ENCODE assay signal across 32 cellular contexts in genomic region chr20:63385819-63386218, GRCh38. TPM values are rescaled to one million over a fixed set of nuclear protein-coding genes. Genes with fewer than 3 reads are reported as not detected.
"Had no signal": no experiment of that assay in that cellular context is flagged by ENCODE, and none has a peak within 500 bp of the region (broad histone marks: within the 10 kb centered on the region; RNA-seq: fewer than 3 reads in every experiment).

No MANE protein-coding gene starts in this region.

- ATAC-seq: naive thymus-derived CD4-positive, alpha-beta T cell; natural killer cell; psoas muscle; right cardiac atrium; sciatic nerve; stimulated activated effector memory CD8-positive, alpha-beta T cell treated with anti-CD3 and anti-CD28 coated beads, Interleukin-12 subunit alpha, Interleukin-12 subunit beta, amount 100 ng/mL, for 72 hours; stimulated activated naive B cell treated with anti-CD40 and anti-IgM and Interleukin-4, amounts not matched to agents 10 μg/mL and 1 μg/mL and 100 μg/mL, for 72 hours; stimulated activated naive CD8-positive, alpha-beta T cell treated with anti-CD3 and anti-CD28 coated beads, Interleukin-15, amount 100 ng/mL, for 72 hours; upper lobe of right lung had no signal

- H3K4me3 Mint-ChIP-seq: naive thymus-derived CD4-positive, alpha-beta T cell; natural killer cell; nephron; neural progenitor cell; stimulated activated effector memory CD8-positive, alpha-beta T cell treated with anti-CD3 and anti-CD28 coated beads, Interleukin-12 subunit alpha, Interleukin-12 subunit beta, amount 100 ng/mL, for 72 hours; stimulated activated naive B cell treated with anti-CD40 and anti-IgM and Interleukin-4, amounts not matched to agents 10 μg/mL and 1 μg/mL and 100 μg/mL, for 72 hours; stimulated activated naive CD8-positive, alpha-beta T cell treated with anti-CD3 and anti-CD28 coated beads, Interleukin-15, amount 100 ng/mL, for 72 hours; type B pancreatic cell had no signal

- H3K4me2 ChIP-seq: neural progenitor cell, smooth muscle cell had no signal

- H3K27ac Mint-ChIP-seq: naive thymus-derived CD4-positive, alpha-beta T cell; natural killer cell; nephron; neural progenitor cell; progenitor cell of endocrine pancreas; stimulated activated effector memory CD8-positive, alpha-beta T cell treated with anti-CD3 and anti-CD28 coated beads, Interleukin-12 subunit alpha, Interleukin-12 subunit beta, amount 100 ng/mL, for 72 hours; stimulated activated naive B cell treated with anti-CD40 and anti-IgM and Interleukin-4, amounts not matched to agents 10 μg/mL and 1 μg/mL and 100 μg/mL, for 72 hours; stimulated activated naive CD8-positive, alpha-beta T cell treated with anti-CD3 and anti-CD28 coated beads, Interleukin-15, amount 100 ng/mL, for 72 hours; type B pancreatic cell had no signal

- H3K79me2 ChIP-seq: parathyroid adenoma had no signal

- H3K27me3 ChIP-seq: neural progenitor cell, ovary, testis had no signal

- H3K27ac ChIP-seq: neural progenitor cell, ovary, parathyroid adenoma, psoas muscle, skin epidermis, suprapubic skin, testis, tibial artery, transverse colon, upper lobe of right lung, uterus had no signal

- DNase-seq: naive thymus-derived CD4-positive, alpha-beta T cell; natural killer cell; occipital lobe; ovary; psoas muscle; stimulated activated CD4-positive, alpha-beta T cell treated with anti-CD3 and anti-CD28 coated beads, Interleukin-15, amount 100 ng/mL, for 24 hours; stimulated activated CD4-positive, alpha-beta T cell treated with anti-CD3 and anti-CD28 coated beads, Interleukin-2, amount 100 ng/mL, for 24 hours; stimulated activated CD4-positive, alpha-beta T cell treated with anti-CD3 and anti-CD28 coated beads, Interleukin-2, amount 100 ng/mL, for 48 hours; stimulated activated CD4-positive, alpha-beta T cell treated with anti-CD3 and anti-CD28 coated beads, Interleukin-4, amount 100 ng/mL, for 24 hours; stimulated activated naive B cell treated with anti-CD40 and anti-IgM and Interleukin-4, amounts not matched to agents 10 μg/mL and 1 μg/mL and 100 μg/mL, for 72 hours; stimulated activated naive CD4-positive, alpha-beta T cell treated with Interleukin-2 at 50 U/mL for 16 hours; stimulated activated naive CD8-positive, alpha-beta T cell treated with anti-CD3 and anti-CD28 coated beads, Interleukin-15, amount 100 ng/mL, for 72 hours; substantia nigra; testis; tibial artery; transverse colon; upper lobe of right lung; uterus had no signal

- H3K36me3 Mint-ChIP-seq: stimulated activated effector memory CD8-positive, alpha-beta T cell treated with anti-CD3 and anti-CD28 coated beads, Interleukin-12 subunit alpha, Interleukin-12 subunit beta, amount 100 ng/mL, for 72 hours; type B pancreatic cell had no signal

- H3K4me3 ChIP-seq: neural progenitor cell, ovary, psoas muscle, skin epidermis, smooth muscle cell, suprapubic skin, testis, tibial artery, transverse colon, upper lobe of right lung, uterus had no signal

- H3K4me1 ChIP-seq: neural progenitor cell, psoas muscle, suprapubic skin, testis, tibial artery, transverse colon, upper lobe of right lung, uterus had no signal

- H3K36me3 ChIP-seq: neural progenitor cell, ovary, suprapubic skin, tibial artery, transverse colon, upper lobe of right lung, uterus had no signal

- H3K9ac ChIP-seq: neural progenitor cell, parathyroid adenoma had no signal

- H3K4me1 Mint-ChIP-seq: natural killer cell; nephron; stimulated activated effector memory CD8-positive, alpha-beta T cell treated with anti-CD3 and anti-CD28 coated beads, Interleukin-12 subunit alpha, Interleukin-12 subunit beta, amount 100 ng/mL, for 72 hours; stimulated activated naive CD8-positive, alpha-beta T cell treated with anti-CD3 and anti-CD28 coated beads, Interleukin-15, amount 100 ng/mL, for 72 hours had no signal

- H3K9me3 ChIP-seq: suprapubic skin, testis, uterus had no signal

- H2AFZ ChIP-seq: neural progenitor cell, parathyroid adenoma had no signal

RNA-seq across cellular contexts. Expression of gene CHRNA4, which starts 24.7 kb away (rescaled TPM):
- total RNA-seq: naive thymus-derived CD4-positive, alpha-beta T cell; natural killer cell; osteoblast; renal cortical epithelial cell; smooth muscle cell; suprapubic skin had no signal
- polyA plus RNA-seq: naive thymus-derived CD4-positive, alpha-beta T cell; urinary bladder had no signal
